Comparison of ENCODE assay signal across 1 cellular context in genomic region chr10:6445671-6446278, GRCh38.
TF ChIP-seq lines count a peak whose summit lies in the region.

No MANE protein-coding gene starts in this region.

TF ChIP-seq in K562, 482 proteins besides CTCF, POLR2A, EP300 and RAD21 (continued from another document and continues in another):
- TF ChIP-seq, protein P1, sequence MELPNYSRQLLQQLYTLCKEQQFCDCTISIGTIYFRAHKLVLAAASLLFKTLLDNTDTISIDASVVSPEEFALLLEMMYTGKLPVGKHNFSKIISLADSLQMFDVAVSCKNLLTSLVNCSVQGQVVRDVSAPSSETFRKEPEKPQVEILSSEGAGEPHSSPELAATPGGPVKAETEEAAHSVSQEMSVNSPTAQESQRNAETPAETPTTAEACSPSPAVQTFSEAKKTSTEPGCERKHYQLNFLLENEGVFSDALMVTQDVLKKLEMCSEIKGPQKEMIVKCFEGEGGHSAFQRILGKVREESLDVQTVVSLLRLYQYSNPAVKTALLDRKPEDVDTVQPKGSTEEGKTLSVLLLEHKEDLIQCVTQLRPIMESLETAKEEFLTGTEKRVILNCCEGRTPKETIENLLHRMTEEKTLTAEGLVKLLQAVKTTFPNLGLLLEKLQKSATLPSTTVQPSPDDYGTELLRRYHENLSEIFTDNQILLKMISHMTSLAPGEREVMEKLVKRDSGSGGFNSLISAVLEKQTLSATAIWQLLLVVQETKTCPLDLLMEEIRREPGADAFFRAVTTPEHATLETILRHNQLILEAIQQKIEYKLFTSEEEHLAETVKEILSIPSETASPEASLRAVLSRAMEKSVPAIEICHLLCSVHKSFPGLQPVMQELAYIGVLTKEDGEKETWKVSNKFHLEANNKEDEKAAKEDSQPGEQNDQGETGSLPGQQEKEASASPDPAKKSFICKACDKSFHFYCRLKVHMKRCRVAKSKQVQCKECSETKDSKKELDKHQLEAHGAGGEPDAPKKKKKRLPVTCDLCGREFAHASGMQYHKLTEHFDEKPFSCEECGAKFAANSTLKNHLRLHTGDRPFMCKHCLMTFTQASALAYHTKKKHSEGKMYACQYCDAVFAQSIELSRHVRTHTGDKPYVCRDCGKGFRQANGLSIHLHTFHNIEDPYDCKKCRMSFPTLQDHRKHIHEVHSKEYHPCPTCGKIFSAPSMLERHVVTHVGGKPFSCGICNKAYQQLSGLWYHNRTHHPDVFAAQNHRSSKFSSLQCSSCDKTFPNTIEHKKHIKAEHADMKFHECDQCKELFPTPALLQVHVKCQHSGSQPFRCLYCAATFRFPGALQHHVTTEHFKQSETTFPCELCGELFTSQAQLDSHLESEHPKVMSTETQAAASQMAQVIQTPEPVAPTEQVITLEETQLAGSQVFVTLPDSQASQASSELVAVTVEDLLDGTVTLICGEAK (IDR thresholded peaks at IDR 0.05): peak; percentile 74
- TF ChIP-seq, protein P1 (CRISPR knock-in tag; IDR thresholded peaks at IDR 0.05): no peak
- no peak for TF ChIP-seq STAG1 (CRISPR knock-in tag; IDR thresholded peaks at IDR 0.05; ENCODE audit: borderline replicate concordance)
- peak; percentile 33; the same call in 1 of the 2 replicates for TF ChIP-seq ATF7 (IDR thresholded peaks at IDR 0.05)
- no peak for TF ChIP-seq SLC30A9 (CRISPR knock-in tag; IDR thresholded peaks at IDR 0.05)
- no peak for TF ChIP-seq YY1 (IDR thresholded peaks at IDR 0.05; ENCODE audit: borderline replicate concordance in 1 of 3, control insufficient read depth in 1 of 3, extremely low read depth in 1 of 3, insufficient read depth in 3 of 3, insufficient read length in 1 of 3, insufficient replicate concordance in 2 of 3, low read depth in 1 of 3, low read length in 2 of 3)
- TF ChIP-seq, protein P2, sequence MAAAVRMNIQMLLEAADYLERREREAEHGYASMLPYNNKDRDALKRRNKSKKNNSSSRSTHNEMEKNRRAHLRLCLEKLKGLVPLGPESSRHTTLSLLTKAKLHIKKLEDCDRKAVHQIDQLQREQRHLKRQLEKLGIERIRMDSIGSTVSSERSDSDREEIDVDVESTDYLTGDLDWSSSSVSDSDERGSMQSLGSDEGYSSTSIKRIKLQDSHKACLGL (CRISPR knock-in tag; IDR thresholded peaks at IDR 0.05; ENCODE audit: borderline replicate concordance, poor library complexity, severe bottlenecking): no peak
- TF ChIP-seq SMC3 (conservative IDR thresholded peaks at IDR 0.05; ENCODE audit: insufficient read depth, low read depth, low read length): peak; percentile 68; the same call in 1 of the 2 replicates
- no peak for TF ChIP-seq ARID3A (IDR thresholded peaks at IDR 0.05; ENCODE audit: borderline replicate concordance, low read depth, low read length)
- no peak for TF ChIP-seq MCM3 (IDR thresholded peaks at IDR 0.05)
- TF ChIP-seq MLLT1 (IDR thresholded peaks at IDR 0.05): no peak
- no peak for TF ChIP-seq CCNT2 (IDR thresholded peaks at IDR 0.05; ENCODE audit: borderline replicate concordance, extremely low read depth, insufficient read length, low read depth, low read length)
- TF ChIP-seq, protein P3, sequence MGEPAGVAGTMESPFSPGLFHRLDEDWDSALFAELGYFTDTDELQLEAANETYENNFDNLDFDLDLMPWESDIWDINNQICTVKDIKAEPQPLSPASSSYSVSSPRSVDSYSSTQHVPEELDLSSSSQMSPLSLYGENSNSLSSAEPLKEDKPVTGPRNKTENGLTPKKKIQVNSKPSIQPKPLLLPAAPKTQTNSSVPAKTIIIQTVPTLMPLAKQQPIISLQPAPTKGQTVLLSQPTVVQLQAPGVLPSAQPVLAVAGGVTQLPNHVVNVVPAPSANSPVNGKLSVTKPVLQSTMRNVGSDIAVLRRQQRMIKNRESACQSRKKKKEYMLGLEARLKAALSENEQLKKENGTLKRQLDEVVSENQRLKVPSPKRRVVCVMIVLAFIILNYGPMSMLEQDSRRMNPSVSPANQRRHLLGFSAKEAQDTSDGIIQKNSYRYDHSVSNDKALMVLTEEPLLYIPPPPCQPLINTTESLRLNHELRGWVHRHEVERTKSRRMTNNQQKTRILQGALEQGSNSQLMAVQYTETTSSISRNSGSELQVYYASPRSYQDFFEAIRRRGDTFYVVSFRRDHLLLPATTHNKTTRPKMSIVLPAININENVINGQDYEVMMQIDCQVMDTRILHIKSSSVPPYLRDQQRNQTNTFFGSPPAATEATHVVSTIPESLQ (CRISPR knock-in tag; IDR thresholded peaks at IDR 0.05): no peak
- no peak for TF ChIP-seq SMAD4 (CRISPR knock-in tag; conservative IDR thresholded peaks at IDR 0.05)
- no peak for TF ChIP-seq XRCC4 (IDR thresholded peaks at IDR 0.05; ENCODE audit: extremely low read depth, insufficient read depth, insufficient read length)
- peak; percentile 20; the same call in 1 of the 2 replicates for TF ChIP-seq CXXC5 (CRISPR knock-in tag; IDR thresholded peaks at IDR 0.05)
- TF ChIP-seq FOXP1 (CRISPR knock-in tag; IDR thresholded peaks at IDR 0.05): peak; percentile 51; the same call in 1 of the 2 replicates
- no peak for TF ChIP-seq LEF1 (IDR thresholded peaks at IDR 0.05)
- no peak for TF ChIP-seq NR3C1 (CRISPR knock-in tag; IDR thresholded peaks at IDR 0.05)
- peak; percentile 86 to 87 for TF ChIP-seq FOXK2 (conservative IDR thresholded peaks at IDR 0.05 in 1 of 2, IDR thresholded peaks at IDR 0.05 in 1 of 2; ENCODE audit: low read depth in 2 of 2)
- TF ChIP-seq ZNF57 (CRISPR knock-in tag; IDR thresholded peaks at IDR 0.05): no peak
- no peak for TF ChIP-seq ZNF140 (CRISPR knock-in tag; IDR thresholded peaks at IDR 0.05)
- peak; percentile 13; the same call in 1 of the 2 replicates for TF ChIP-seq CBFA2T2 (conservative IDR thresholded peaks at IDR 0.05)
- TF ChIP-seq ZNF324 (CRISPR knock-in tag; IDR thresholded peaks at IDR 0.05): no peak
- TF ChIP-seq TFE3 (CRISPR knock-in tag; IDR thresholded peaks at IDR 0.05): 0 out of 2 replicates have a peak, but pooled peaks have one; percentile 4
- TF ChIP-seq CBX3 (IDR thresholded peaks at IDR 0.05; ENCODE audit: borderline replicate concordance in 1 of 2, low read length in 2 of 2): no peak
- TF ChIP-seq BHLHE40 (IDR thresholded peaks at IDR 0.05; ENCODE audit: low read length): peak; percentile 22; the same call in 1 of the 2 replicates
- no peak for TF ChIP-seq MAFF (IDR thresholded peaks at IDR 0.05; ENCODE audit: low read length)
- TF ChIP-seq ZNF41 (CRISPR knock-in tag; conservative IDR thresholded peaks at IDR 0.05): no peak
- TF ChIP-seq SMARCB1 (IDR thresholded peaks at IDR 0.05; ENCODE audit: insufficient read length, low read depth): no peak
- no peak for TF ChIP-seq ZC3H11A (IDR thresholded peaks at IDR 0.05; ENCODE audit: low read depth, low read length)
- no peak for TF ChIP-seq NUFIP1 (IDR thresholded peaks at IDR 0.05; ENCODE audit: partially characterized antibody)
- peak; percentile 28; the same call in 1 of the 2 replicates for TF ChIP-seq SMARCA4 (IDR thresholded peaks at IDR 0.05)
- TF ChIP-seq JUND (IDR thresholded peaks at IDR 0.05; ENCODE audit: borderline replicate concordance, low read depth, low read length): 0 out of 2 replicates have a peak, but pooled peaks have one; percentile 37
- TF ChIP-seq JUND (tag; IDR thresholded peaks at IDR 0.05; ENCODE audit: borderline replicate concordance, low read depth, low read length): no peak
- TF ChIP-seq, protein P4, sequence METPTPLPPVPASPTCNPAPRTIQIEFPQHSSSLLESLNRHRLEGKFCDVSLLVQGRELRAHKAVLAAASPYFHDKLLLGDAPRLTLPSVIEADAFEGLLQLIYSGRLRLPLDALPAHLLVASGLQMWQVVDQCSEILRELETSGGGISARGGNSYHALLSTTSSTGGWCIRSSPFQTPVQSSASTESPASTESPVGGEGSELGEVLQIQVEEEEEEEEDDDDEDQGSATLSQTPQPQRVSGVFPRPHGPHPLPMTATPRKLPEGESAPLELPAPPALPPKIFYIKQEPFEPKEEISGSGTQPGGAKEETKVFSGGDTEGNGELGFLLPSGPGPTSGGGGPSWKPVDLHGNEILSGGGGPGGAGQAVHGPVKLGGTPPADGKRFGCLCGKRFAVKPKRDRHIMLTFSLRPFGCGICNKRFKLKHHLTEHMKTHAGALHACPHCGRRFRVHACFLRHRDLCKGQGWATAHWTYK (CRISPR knock-in tag; IDR thresholded peaks at IDR 0.05): no peak
- no peak for TF ChIP-seq GABPB1 (CRISPR knock-in tag; IDR thresholded peaks at IDR 0.05)
- TF ChIP-seq, protein P5, sequence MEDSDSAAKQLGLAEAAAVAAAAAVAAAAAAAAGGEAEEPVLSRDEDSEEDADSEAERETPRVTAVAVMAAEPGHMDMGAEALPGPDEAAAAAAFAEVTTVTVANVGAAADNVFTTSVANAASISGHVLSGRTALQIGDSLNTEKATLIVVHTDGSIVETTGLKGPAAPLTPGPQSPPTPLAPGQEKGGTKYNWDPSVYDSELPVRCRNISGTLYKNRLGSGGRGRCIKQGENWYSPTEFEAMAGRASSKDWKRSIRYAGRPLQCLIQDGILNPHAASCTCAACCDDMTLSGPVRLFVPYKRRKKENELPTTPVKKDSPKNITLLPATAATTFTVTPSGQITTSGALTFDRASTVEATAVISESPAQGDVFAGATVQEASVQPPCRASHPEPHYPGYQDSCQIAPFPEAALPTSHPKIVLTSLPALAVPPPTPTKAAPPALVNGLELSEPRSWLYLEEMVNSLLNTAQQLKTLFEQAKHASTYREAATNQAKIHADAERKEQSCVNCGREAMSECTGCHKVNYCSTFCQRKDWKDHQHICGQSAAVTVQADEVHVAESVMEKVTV (CRISPR knock-in tag; IDR thresholded peaks at IDR 0.05): peak; percentile 49; the same call in 1 of the 2 replicates
- no peak for TF ChIP-seq PTBP1 (IDR thresholded peaks at IDR 0.05; ENCODE audit: low read depth, low read length)
- TF ChIP-seq RB1 (IDR thresholded peaks at IDR 0.05; ENCODE audit: low read depth): peak; percentile 12; the same call in 1 of the 2 replicates
- TF ChIP-seq RCOR1 (IDR thresholded peaks at IDR 0.05; ENCODE audit: borderline replicate concordance in 1 of 2, low read depth in 2 of 2, low read length in 2 of 2): peak in 1 of 2 experiments; percentile 34; a peak in 1 of 4 replicates
- TF ChIP-seq ASH1L (IDR thresholded peaks at IDR 0.05; ENCODE audit: borderline replicate concordance, low read depth, partially characterized antibody): no peak
- peak; percentile 41 for TF ChIP-seq CBFA2T3 (IDR thresholded peaks at IDR 0.05)
- no peak for TF ChIP-seq BRCA1 (IDR thresholded peaks at IDR 0.05)
- no peak for TF ChIP-seq BRCA1 (CRISPR knock-in tag; IDR thresholded peaks at IDR 0.05)
- no peak for TF ChIP-seq ZFPM2 (CRISPR knock-in tag; IDR thresholded peaks at IDR 0.05)
- TF ChIP-seq STAT5B (CRISPR knock-in tag; IDR thresholded peaks at IDR 0.05): no peak
- no peak for TF ChIP-seq XRCC3 (IDR thresholded peaks at IDR 0.05)
